30 cellular contexts compared by ENCODE assay signal in the genomic region with DNA sequence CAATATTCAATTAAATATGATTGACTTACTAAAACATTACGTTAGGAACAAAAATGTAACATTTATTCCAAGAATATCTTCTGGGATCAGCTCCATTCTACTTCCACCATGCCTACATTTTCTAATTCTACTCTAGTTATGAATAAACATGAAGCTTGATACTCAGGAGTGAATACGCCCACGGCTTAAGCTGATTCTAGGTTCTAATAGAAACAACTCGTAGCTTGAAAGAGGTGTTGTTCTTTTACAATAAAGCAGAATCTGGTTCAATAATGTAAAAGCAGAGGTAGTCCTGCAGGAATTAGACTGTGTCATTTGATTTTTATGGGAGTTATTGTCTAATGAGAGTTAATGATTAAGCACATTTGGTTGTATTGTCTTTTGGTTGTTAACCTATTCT.
"Had no signal": no experiment of that assay in that cellular context is flagged by ENCODE, and none has a peak within 500 bp of the region (broad histone marks: within the 10 kb centered on the region; RNA-seq: fewer than 3 reads in every experiment).

No MANE protein-coding gene starts in this region.

- H3K36me3 ChIP-seq: brain microvascular endothelial cell, esophagus muscularis mucosa, gastrocnemius medialis had no signal

- DNase-seq: activated CD4-positive, alpha-beta memory T cell treated with anti-CD3 and anti-CD28 coated beads for 36 hours; activated CD4-positive, alpha-beta T cell treated with anti-CD3 and anti-CD28 coated beads for 36 hours; activated CD4-positive, CD25-positive, alpha-beta regulatory T cell; activated CD4-positive, CD25-positive, alpha-beta regulatory T cell treated with anti-CD3 and anti-CD28 coated beads, Interleukin-2, amount 50 U/mL, for 72 hours; activated CD8-positive, alpha-beta memory T cell treated with anti-CD3 and anti-CD28 coated beads, Interleukin-2, amount 10 ng/mL, durations not matched to agents 7 days and 5 days; activated CD8-positive, alpha-beta memory T cell treated with anti-CD3 and anti-CD28 coated beads, Interleukin-2, amount 50 U/mL, for 4 hours; activated CD8-positive, alpha-beta T cell treated with anti-CD3 and anti-CD28 coated beads, Interleukin-2, amount 10 ng/mL, durations not matched to agents 7 days and 5 days; activated gamma-delta T cell treated with Interleukin-2 at 50 U/mL for 16 hours; activated naive CD4-positive, alpha-beta T cell treated with anti-CD3 and anti-CD28 coated beads, Interleukin-2, amount 50 U/mL, for 16 hours; activated naive CD4-positive, alpha-beta T cell treated with Interleukin-2 at 50 U/mL for 16 hours; activated T-cell treated with anti-CD3 and anti-CD28 coated beads, Interleukin-2, amount 50 U/mL, for 24 hours; activated T-cell treated with anti-CD3 and anti-CD28 coated beads, Interleukin-2, amount 50 U/mL, for 72 hours; amniotic stem cell; anterior cingulate cortex; brain microvascular endothelial cell; dermis blood vessel endothelial cell; effector CD4-positive, alpha-beta T cell; effector memory CD8-positive, alpha-beta T cell; erythroblast; foreskin keratinocyte; gastrocnemius medialis; T-helper 1 cell; T-helper 17 cell; T1000 had no signal

- H3K27ac Mint-ChIP-seq: activated CD4-positive, alpha-beta memory T cell treated with anti-CD3 and anti-CD28 coated beads for 36 hours; activated CD4-positive, alpha-beta T cell treated with anti-CD3 and anti-CD28 coated beads for 36 hours; activated CD4-positive, alpha-beta T cell treated with anti-CD3 and anti-CD28 coated beads, Interleukin-2, amount 10 ng/mL, durations not matched to agents 24 days and 14 days; activated CD8-positive, alpha-beta memory T cell treated with anti-CD3 and anti-CD28 coated beads, Interleukin-2, amount 10 ng/mL, durations not matched to agents 7 days and 5 days; activated CD8-positive, alpha-beta T cell treated with anti-CD3 and anti-CD28 coated beads, Interleukin-2, amount 10 ng/mL, durations not matched to agents 7 days and 5 days; activated naive CD8-positive, alpha-beta T cell; activated T-cell treated with anti-CD3 and anti-CD28 coated beads, Interleukin-2, amount 50 U/mL, for 24 hours; activated T-cell treated with anti-CD3 and anti-CD28 coated beads, Interleukin-2, amount 50 U/mL, for 72 hours; effector memory CD8-positive, alpha-beta T cell; T-helper 17 cell; T-helper 2 cell treated with Interferon-gamma antibody and Interleukin-4, amounts not matched to agents 5 μg/mL and 100 μg/mL, for 36 hours had no signal

- H3K4me1 Mint-ChIP-seq: activated CD4-positive, alpha-beta T cell treated with anti-CD3 and anti-CD28 coated beads for 36 hours; activated CD4-positive, alpha-beta T cell treated with anti-CD3 and anti-CD28 coated beads, Interleukin-2, amount 10 ng/mL, durations not matched to agents 24 days and 14 days; central memory CD8-positive, alpha-beta T cell; T-helper 17 cell had no signal

- H3K9me3 Mint-ChIP-seq: activated CD4-positive, alpha-beta memory T cell treated with anti-CD3 and anti-CD28 coated beads for 36 hours; activated T-cell treated with anti-CD3 and anti-CD28 coated beads, Interleukin-2, amount 50 U/mL, for 24 hours; T-helper 2 cell treated with Interferon-gamma antibody and Interleukin-4, amounts not matched to agents 5 μg/mL and 100 μg/mL, for 36 hours had no signal

- H3K4me3 Mint-ChIP-seq: activated CD4-positive, alpha-beta memory T cell treated with anti-CD3 and anti-CD28 coated beads for 36 hours; activated CD4-positive, alpha-beta T cell treated with anti-CD3 and anti-CD28 coated beads for 36 hours; activated CD4-positive, alpha-beta T cell treated with anti-CD3 and anti-CD28 coated beads, Interleukin-2, amount 10 ng/mL, durations not matched to agents 24 days and 14 days; activated CD8-positive, alpha-beta memory T cell treated with anti-CD3 and anti-CD28 coated beads, Interleukin-2, amount 10 ng/mL, durations not matched to agents 7 days and 5 days; activated CD8-positive, alpha-beta T cell treated with anti-CD3 and anti-CD28 coated beads, Interleukin-2, amount 10 ng/mL, durations not matched to agents 7 days and 5 days; activated naive CD8-positive, alpha-beta T cell; activated T-cell treated with anti-CD3 and anti-CD28 coated beads, Interleukin-2, amount 50 U/mL, for 24 hours; activated T-cell treated with anti-CD3 and anti-CD28 coated beads, Interleukin-2, amount 50 U/mL, for 72 hours; central memory CD8-positive, alpha-beta T cell; effector memory CD8-positive, alpha-beta T cell; T-helper 17 cell; T-helper 2 cell treated with Interferon-gamma antibody and Interleukin-4, amounts not matched to agents 5 μg/mL and 100 μg/mL, for 36 hours had no signal

- H3K4me1 ChIP-seq: esophagus muscularis mucosa, foreskin keratinocyte, gastrocnemius medialis had no signal

- H3K9me3 ChIP-seq: esophagus muscularis mucosa, gastrocnemius medialis had no signal

- H3K36me3 Mint-ChIP-seq: activated CD4-positive, alpha-beta memory T cell treated with anti-CD3 and anti-CD28 coated beads for 36 hours; activated CD8-positive, alpha-beta memory T cell treated with anti-CD3 and anti-CD28 coated beads, Interleukin-2, amount 10 ng/mL, durations not matched to agents 7 days and 5 days had no signal

- H3K27ac ChIP-seq: brain microvascular endothelial cell, coronary artery, esophagus muscularis mucosa, foreskin keratinocyte, gastrocnemius medialis had no signal

- H3K4me3 ChIP-seq: coronary artery, esophagus muscularis mucosa, gastrocnemius medialis had no signal
